Comparison of ENCODE assay signal across 24 cellular contexts in genomic region chr11:70702040-70702648, GRCh38.
"Had no signal": no experiment of that assay in that cellular context is flagged by ENCODE, and none has a peak within 500 bp of the region (broad histone marks: within the 10 kb centered on the region; RNA-seq: fewer than 3 reads in every experiment).

No MANE protein-coding gene starts in this region.

- H3K9ac ChIP-seq: SK-N-SH had no signal

- H3K27ac ChIP-seq: RWPE1 had no signal

- H3K36me3 ChIP-seq: MG63 had no signal

- H3K27me3 ChIP-seq: MG63 had no signal

- ATAC-seq: Panc1, PC-3, T-cell had no signal

- DNase-seq: Karpas-422, KG1, MG63, NCI-H1092, NCI-H1105 treated with DMSO at 0.1 percent for 48 hours, NCI-H1417 treated with DMSO at 0.1 percent for 48 hours, NCI-H146, NCI-H1694 treated with DMSO at 0.1 percent for 48 hours, NCI-H1930, NCI-H2081 treated with DMSO at 0.1 percent for 48 hours, NCI-H2171, NCI-H226, NCI-H446, NCI-H510A, NCI-H524 treated with DMSO at 0.1 percent for 48 hours, NCI-H69, NCI-H774, PC-3, SHP77, SK-N-SH, SW 1271, T-cell had no signal

- H3K4me3 ChIP-seq: MG63 had no signal

- H3K4me2 ChIP-seq: SK-N-SH had no signal

- H3K9me3 ChIP-seq: MG63, SK-N-SH had no signal
